In the genomic region with DNA sequence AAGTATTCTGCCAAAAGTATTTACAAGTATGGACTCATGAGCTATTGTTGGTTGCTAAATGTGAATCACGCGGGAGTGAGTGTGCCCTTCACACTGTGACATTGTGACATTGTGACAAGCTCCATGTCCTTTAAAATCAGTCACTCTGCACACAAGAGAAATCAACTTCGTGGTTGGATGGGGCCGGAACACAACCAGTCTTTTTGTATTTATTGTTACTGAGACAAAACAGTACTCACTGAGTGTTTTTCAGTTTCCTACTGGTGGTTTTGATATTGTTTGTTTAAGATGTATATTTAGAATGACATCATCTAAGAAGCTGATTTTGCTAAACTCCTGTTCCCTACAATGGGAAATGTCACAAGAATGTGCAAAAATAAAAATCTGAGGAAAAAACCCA, we compare ENCODE assay signal across 9 cellular contexts. TPM values are rescaled to one million over a fixed set of nuclear protein-coding genes. Genes with fewer than 3 reads are reported as not detected.
A peak's percentile ranks its signal among the peaks of the same experiment; 100 is the strongest.
DNase-seq lines count a peak whose midpoint lies in the region; ATAC-seq and TF ChIP-seq lines count a peak whose summit lies in the region.
"Had no signal": no experiment of that assay in that cellular context is flagged by ENCODE, and none has a peak within 500 bp of the region (broad histone marks: within the 10 kb centered on the region; RNA-seq: fewer than 3 reads in every experiment).

No MANE protein-coding gene starts in this region.

- no peak overlapping the region for H3K9ac ChIP-seq in PC-3 (ENCODE audit: low read length)
- H3K9ac ChIP-seq in stomach smooth muscle (ENCODE audit: low read length in 2 of 2): peak overlapping the region in 1 of 2 donors; percentile 13

- BruUV-seq in PC-3 (replicated peaks; lab: Mats Ljungman, UMichigan): no TSS peak

- H3K4me2 ChIP-seq in PC-3 (ENCODE audit: low read length): peak overlapping the region; percentile 35

- H3K27me3 ChIP-seq in PC-3 (ENCODE audit: low read length) (no peaks in the 10 kb centered on the region), stomach smooth muscle (ENCODE audit: control insufficient read depth in 1 of 2, insufficient read depth in 2 of 2, low read length in 2 of 2) (no peaks in the 10 kb centered on the region), prostate gland (replicated peaks; ENCODE audit: insufficient read depth) (no peaks in the 10 kb centered on the region)
- H3K27me3 ChIP-seq: testis had no signal

- TF ChIP-seq CTCF in PC-3 (conservative IDR thresholded peaks at IDR 0.05; ENCODE audit: low read depth, low read length) (no peak), prostate gland (IDR thresholded peaks at IDR 0.05) (no peak), glutamatergic neuron (IDR thresholded peaks at IDR 0.05; ENCODE audit: partially characterized antibody, unreplicated experiment) (no peak)

- no peak overlapping the region for H3K4me3 ChIP-seq in PC-3 (ENCODE audit: low read length)
- no peak overlapping the region for H3K4me3 ChIP-seq in stomach smooth muscle (ENCODE audit: low read length in 2 of 2)
- H3K4me3 ChIP-seq in prostate gland: no peak overlapping the region
- H3K4me3 ChIP-seq: testis had no signal

- no peaks in the 10 kb centered on the region for H3K9me2 ChIP-seq in PC-3 (replicated peaks; ENCODE audit: low read length)

- peak; percentile 47 for DNase-seq in activated CD8-positive, alpha-beta memory T cell treated with anti-CD3 and anti-CD28 coated beads, Interleukin-2, amount 10 ng/mL, durations not matched to agents 7 days and 5 days
- no peak for DNase-seq in activated CD8-positive, alpha-beta memory T cell treated with anti-CD3 and anti-CD28 coated beads, Interleukin-2, amount 50 U/mL, for 48 hours
- peak; percentile 70 for DNase-seq in PC-3
- DNase-seq in prostate gland (ENCODE audit: low spot score): no peak
- no peak for DNase-seq in glutamatergic neuron
- DNase-seq in 8988T: no peak
- DNase-seq: testis had no signal

- no peaks in the 10 kb centered on the region for H3K27me3 Mint-ChIP-seq in activated CD8-positive, alpha-beta memory T cell treated with anti-CD3 and anti-CD28 coated beads, Interleukin-2, amount 10 ng/mL, durations not matched to agents 7 days and 5 days
- peaks cover 6% of the 10 kb centered on the region for H3K27me3 Mint-ChIP-seq in glutamatergic neuron (ENCODE audit: unreplicated experiment)

- 0 out of 2 replicates have a peak, but pooled peaks cover 3% of the 10 kb centered on the region for H4K20me1 ChIP-seq in PC-3 (ENCODE audit: low read length)

- no peaks in the 10 kb centered on the region for H3K9me3 Mint-ChIP-seq in activated CD8-positive, alpha-beta memory T cell treated with anti-CD3 and anti-CD28 coated beads, Interleukin-2, amount 10 ng/mL, durations not matched to agents 7 days and 5 days (ENCODE audit: low read depth)
- H3K9me3 Mint-ChIP-seq in glutamatergic neuron (ENCODE audit: unreplicated experiment): peaks cover 4% of the 10 kb centered on the region

- H3K4me1 ChIP-seq in PC-3 (ENCODE audit: insufficient read depth, low read length) (peaks cover 17% of the 10 kb centered on the region), stomach smooth muscle (ENCODE audit: control insufficient read depth, insufficient read depth, low read length) (peaks cover 63% of the 10 kb centered on the region), prostate gland (replicated peaks) (no peaks in the 10 kb centered on the region)
- H3K4me1 ChIP-seq: testis had no signal

- H3K27ac ChIP-seq in PC-3 (ENCODE audit: low read length): peak overlapping the region; percentile 44
- peak overlapping the region; percentile 50 for H3K27ac ChIP-seq in stomach smooth muscle (ENCODE audit: low read length)
- no peak overlapping the region for H3K27ac ChIP-seq in prostate gland
- H3K27ac ChIP-seq: testis had no signal

- intact Hi-C loops in PC-3 (cut with micrococcal nuclease) (no loop called here), prostate gland (cut with DNase I) (no loop called here)

- no peaks in the 10 kb centered on the region for H3K79me2 ChIP-seq in PC-3 (ENCODE audit: low read length)

- WGBS in prostate gland: 48% methylated on average over 4 of the region's 4 CpGs

- no peak for ATAC-seq in activated CD8-positive, alpha-beta memory T cell treated with anti-CD3 and anti-CD28 coated beads, Interleukin-2, amount 10 ng/mL, durations not matched to agents 7 days and 5 days
- ATAC-seq in HG02798 (IDR thresholded peaks at IDR 0.05; ENCODE audit: poor library complexity, unreplicated experiment): peak; percentile 62
- peak; percentile 89 for ATAC-seq in PC-3

- H3K9me3 ChIP-seq in PC-3 (ENCODE audit: low read length): no peaks in the 10 kb centered on the region
- H3K9me3 ChIP-seq in stomach smooth muscle (ENCODE audit: control insufficient read depth in 2 of 2, low read length in 2 of 2): no peaks in the 10 kb centered on the region
- H3K9me3 ChIP-seq in prostate gland: no peaks in the 10 kb centered on the region
- H3K9me3 ChIP-seq: testis had no signal

- no peaks in the 10 kb centered on the region for H3F3A ChIP-seq in PC-3 (ENCODE audit: low read length, unreplicated experiment)

- no peak overlapping the region for H3K27ac Mint-ChIP-seq in activated CD8-positive, alpha-beta memory T cell treated with anti-CD3 and anti-CD28 coated beads, Interleukin-2, amount 10 ng/mL, durations not matched to agents 7 days and 5 days
- no peak overlapping the region for H3K27ac Mint-ChIP-seq in glutamatergic neuron (ENCODE audit: unreplicated experiment)

- TF ChIP-seq POLR2A in prostate gland (IDR thresholded peaks at IDR 0.05): no peak

- H3K36me3 ChIP-seq in PC-3 (ENCODE audit: low read depth, low read length): no peaks in the 10 kb centered on the region; the same call in 1 of the 2 replicates
- H3K36me3 ChIP-seq in stomach smooth muscle (ENCODE audit: control insufficient read depth in 2 of 2, insufficient read depth in 2 of 2, low read length in 2 of 2): peaks cover 53 to 57% of the 10 kb centered on the region in 2 donors
- H3K36me3 ChIP-seq in prostate gland: no peaks in the 10 kb centered on the region

- CTCF ChIA-PET in activated CD8-positive, alpha-beta memory T cell treated with anti-CD3 and anti-CD28 coated beads, Interleukin-2, amount 10 ng/mL, durations not matched to agents 7 days and 5 days (lab: Charles Lee): interaction anchor here (0.8 kb wide), 1 partner anchor 35 kb away, joined by 3 read pairs; no protein-coding TSS in a partner anchor
- CTCF ChIA-PET in PC-3 (lab: Charles Lee): interaction anchor here (1.5 kb wide), 1 partner anchor 30 kb away, joined by 5 read pairs; no protein-coding TSS in a partner anchor

- H3K36me3 Mint-ChIP-seq in activated CD8-positive, alpha-beta memory T cell treated with anti-CD3 and anti-CD28 coated beads, Interleukin-2, amount 10 ng/mL, durations not matched to agents 7 days and 5 days: no peaks in the 10 kb centered on the region
- H3K36me3 Mint-ChIP-seq in glutamatergic neuron (ENCODE audit: unreplicated experiment): peaks cover 7% of the 10 kb centered on the region

- no peak overlapping the region for H2AFZ ChIP-seq in PC-3 (ENCODE audit: low read length)

- H3K4me1 Mint-ChIP-seq in activated CD8-positive, alpha-beta memory T cell treated with anti-CD3 and anti-CD28 coated beads, Interleukin-2, amount 10 ng/mL, durations not matched to agents 7 days and 5 days: peaks cover 10% of the 10 kb centered on the region
- peaks cover 9% of the 10 kb centered on the region for H3K4me1 Mint-ChIP-seq in glutamatergic neuron (ENCODE audit: low read depth, unreplicated experiment)

- no peak overlapping the region for H3K4me3 Mint-ChIP-seq in activated CD8-positive, alpha-beta memory T cell treated with anti-CD3 and anti-CD28 coated beads, Interleukin-2, amount 10 ng/mL, durations not matched to agents 7 days and 5 days
- no peak overlapping the region for H3K4me3 Mint-ChIP-seq in glutamatergic neuron (ENCODE audit: unreplicated experiment)

- POLR2A ChIA-PET in PC-3 (lab: Charles Lee; ENCODE audit: unreplicated experiment): interaction anchor here (0.6 kb wide), 1 partner anchor 412 kb away, joined by 3 read pairs; no protein-coding TSS in a partner anchor

RNA-seq across cellular contexts. Expression of a gene that starts 30.3 kb away (rescaled TPM):
- total RNA-seq in activated CD8-positive, alpha-beta memory T cell treated with anti-CD3 and anti-CD28 coated beads, Interleukin-2, amount 10 ng/mL, durations not matched to agents 7 days and 5 days: 1 to 10 TPM; 1.5 TPM
- total RNA-seq in PC-3 (2014; rRNA removed) (9.9 and 15.6 TPM in 2 replicates), prostate gland (100 to 1,000 TPM; 181 to 185 TPM), glutamatergic neuron (ENCODE audit: unreplicated experiment) (4.8 TPM)

Comparison
In these comparisons a context has a peak if more than half of its experiments do, and no peak if none do; other contexts are left out.
1. DNase-seq: peak in activated CD8-positive, alpha-beta memory T cell treated with anti-CD3 and anti-CD28 coated beads, Interleukin-2, amount 10 ng/mL, durations not matched to agents 7 days and 5 days (single experiment) and PC-3 (single experiment); none in activated CD8-positive, alpha-beta memory T cell treated with anti-CD3 and anti-CD28 coated beads, Interleukin-2, amount 50 U/mL, for 48 hours (single experiment), prostate gland (single experiment), glutamatergic neuron (single experiment) and 8988T (single experiment).
2. H3K27ac ChIP-seq: peak in PC-3 (single experiment) and stomach smooth muscle (single experiment); none in prostate gland (0 of 2).
3. RNA of a gene that starts 30.3 kb away (total RNA-seq): 181 to 185 TPM in prostate gland; 9.9 to 15.6 TPM in PC-3, 4.8 TPM in glutamatergic neuron (single experiment) and 1.5 TPM in activated CD8-positive, alpha-beta memory T cell treated with anti-CD3 and anti-CD28 coated beads, Interleukin-2, amount 10 ng/mL, durations not matched to agents 7 days and 5 days; every median in the first group is over 10 times any median in the second.